16 cellular contexts compared by ENCODE assay signal in the genomic region with DNA sequence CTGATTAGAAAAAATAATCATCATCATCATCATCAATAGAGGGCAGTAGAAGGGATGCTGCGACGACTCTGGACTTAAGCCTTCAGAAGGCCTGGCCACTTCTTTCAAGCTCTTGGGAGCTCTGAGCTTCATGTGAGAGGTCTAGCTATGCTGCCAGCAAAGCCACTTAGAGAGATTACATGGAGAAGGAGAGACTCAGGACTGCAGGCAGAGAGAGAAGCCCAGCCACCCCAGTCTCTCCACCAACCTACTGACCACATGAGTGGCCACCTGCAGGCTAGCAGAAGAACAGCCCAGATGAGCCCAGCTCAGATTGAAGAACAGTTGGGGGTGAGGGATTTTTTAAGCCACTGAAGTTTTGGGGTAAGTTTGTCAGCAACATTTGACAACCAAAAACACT. TPM values are rescaled to one million over a fixed set of nuclear protein-coding genes. Genes with fewer than 3 reads are reported as not detected.
DNase-seq lines count a peak whose midpoint lies in the region; ATAC-seq, FAIRE-seq and TF ChIP-seq lines count a peak whose summit lies in the region.
"Had no signal": no experiment of that assay in that cellular context is flagged by ENCODE, and none has a peak within 500 bp of the region (broad histone marks: within the 10 kb centered on the region; RNA-seq: fewer than 3 reads in every experiment).

No MANE protein-coding gene starts in this region.

- H4K20me1 ChIP-seq in H1 (replicated peaks in 1 of 2; ENCODE audit: control insufficient read depth in 1 of 2, insufficient read depth in 2 of 2, low read length in 2 of 2): no peaks in the 10 kb centered on the region

- H3K27me3 Mint-ChIP-seq in progenitor cell of endocrine pancreas: no peaks in the 10 kb centered on the region
- peaks cover 10% of the 10 kb centered on the region for H3K27me3 Mint-ChIP-seq in activated CD4-positive, alpha-beta T cell treated with anti-CD3 and anti-CD28 coated beads, Interleukin-2, amount 10 ng/mL, durations not matched to agents 24 days and 14 days

- H2BK20ac ChIP-seq in H1 (ENCODE audit: low read length): no peak overlapping the region

- no peak overlapping the region for H4K5ac ChIP-seq in H1 (ENCODE audit: insufficient read length, low read depth, low read length)

- DNase-seq in DMS 273 (lab: John Stamatoyannopoulos, UW; ENCODE audit: unreplicated experiment) (peak; percentile 2), DMS 273 treated with DMSO at 0.1 percent for 48 hours (lab: John Stamatoyannopoulos, UW) (no peak), H1 (ENCODE audit: low read depth in 1 of 2, low spot score in 2 of 2) (no peak), progenitor cell of endocrine pancreas (ENCODE audit: low spot score, unreplicated experiment) (no peak), NCI-H1105 treated with DMSO at 0.1 percent for 48 hours (lab: John Stamatoyannopoulos, UW) (no peak)
- DNase-seq in activated CD4-positive, alpha-beta T cell treated with anti-CD3 and anti-CD28 coated beads, Interleukin-2, amount 10 ng/mL, durations not matched to agents 24 days and 14 days: no peak
- DNase-seq: 8988T; activated naive CD4-positive, alpha-beta T cell treated with anti-CD3 and anti-CD28 coated beads for 36 hours; hippocampal formation; KBM-7; lower lobe of right lung; NCI-H1694 treated with DMSO at 0.1 percent for 48 hours; NCI-H748 treated with DMSO at 0.1 percent for 48 hours; SIG-M5 had no signal

- no peaks in the 10 kb centered on the region for H3K9me3 ChIP-seq in H1 (ENCODE audit: insufficient read depth in 2 of 2, low read depth in 1 of 2, low read length in 1 of 2)
- H3K9me3 ChIP-seq: lower lobe of right lung had no signal

- H3K4me3 Mint-ChIP-seq in progenitor cell of endocrine pancreas (ENCODE audit: low read depth): no peak overlapping the region
- no peak overlapping the region for H3K4me3 Mint-ChIP-seq in activated CD4-positive, alpha-beta T cell treated with anti-CD3 and anti-CD28 coated beads, Interleukin-2, amount 10 ng/mL, durations not matched to agents 24 days and 14 days
- H3K4me3 Mint-ChIP-seq: activated naive CD4-positive, alpha-beta T cell treated with anti-CD3 and anti-CD28 coated beads for 36 hours had no signal

- no peak overlapping the region for H3K27ac Mint-ChIP-seq in progenitor cell of endocrine pancreas
- H3K27ac Mint-ChIP-seq in activated CD4-positive, alpha-beta T cell treated with anti-CD3 and anti-CD28 coated beads, Interleukin-2, amount 10 ng/mL, durations not matched to agents 24 days and 14 days: no peak overlapping the region
- H3K27ac Mint-ChIP-seq: activated naive CD4-positive, alpha-beta T cell treated with anti-CD3 and anti-CD28 coated beads for 36 hours had no signal

- no peak for ATAC-seq in HG02678 (IDR thresholded peaks at IDR 0.05; ENCODE audit: unreplicated experiment)
- ATAC-seq: lower lobe of right lung had no signal

- no peak overlapping the region for H3K27ac ChIP-seq in H1 (ENCODE audit: low read depth, low read length)
- H3K27ac ChIP-seq: lower lobe of right lung had no signal

- H3K27me3 ChIP-seq in H1 (replicated peaks in 1 of 4; ENCODE audit: control insufficient read depth in 3 of 4, extremely low read depth in 1 of 4, insufficient read depth in 3 of 4, low read length in 3 of 4): no peaks in the 10 kb centered on the region

- no peak overlapping the region for H4K8ac ChIP-seq in H1 (ENCODE audit: extremely low read depth, insufficient read depth, low read length)

- no peak overlapping the region for H4K91ac ChIP-seq in H1 (replicated peaks; ENCODE audit: insufficient read length, low read length)

- peaks cover 14% of the 10 kb centered on the region for H3K4me1 Mint-ChIP-seq in progenitor cell of endocrine pancreas (ENCODE audit: low read depth)
- H3K4me1 Mint-ChIP-seq in activated CD4-positive, alpha-beta T cell treated with anti-CD3 and anti-CD28 coated beads, Interleukin-2, amount 10 ng/mL, durations not matched to agents 24 days and 14 days: no peaks in the 10 kb centered on the region

- H2BK12ac ChIP-seq in H1 (ENCODE audit: low read depth, low read length): no peak overlapping the region

- no peak overlapping the region for H3K18ac ChIP-seq in H1 (ENCODE audit: extremely low read depth, low read length)

- no peak overlapping the region for H3K4ac ChIP-seq in H1 (replicated peaks; ENCODE audit: insufficient read length, low read depth, low read length)

- H3K36me3 Mint-ChIP-seq in progenitor cell of endocrine pancreas (ENCODE audit: insufficient read depth): no peaks in the 10 kb centered on the region
- no peaks in the 10 kb centered on the region for H3K36me3 Mint-ChIP-seq in activated CD4-positive, alpha-beta T cell treated with anti-CD3 and anti-CD28 coated beads, Interleukin-2, amount 10 ng/mL, durations not matched to agents 24 days and 14 days (ENCODE audit: low read depth)

- no peak overlapping the region for H3K23ac ChIP-seq in H1 (ENCODE audit: insufficient read length)

- TF ChIP-seq CTCF in H1 (IDR thresholded peaks at IDR 0.05; ENCODE audit: control extremely low read depth in 1 of 3, insufficient read depth in 1 of 3, low read depth in 1 of 3, low read length in 3 of 3) (peak; percentile 39 to 49 (median 44)), progenitor cell of endocrine pancreas (IDR thresholded peaks at IDR 0.05; ENCODE audit: unreplicated experiment) (peak; percentile 14)

- no peak for TF ChIP-seq POLR2A in H1 (IDR thresholded peaks at IDR 0.05; ENCODE audit: control extremely low read depth in 1 of 2, low read depth in 2 of 2, low read length in 2 of 2)

- H3K4me2 ChIP-seq in H1 (ENCODE audit: insufficient read depth in 1 of 2, low read depth in 2 of 2, low read length in 2 of 2): no peak overlapping the region

- FAIRE-seq in H1 (lab: Jason Lieb, UNC): peak; percentile 52

- WGBS in H1 (ENCODE audit: extremely low coverage in 1 of 2, insufficient coverage in 1 of 2, insufficient read length in 1 of 2, insufficient replicate concordance in 2 of 2, low coverage in 1 of 2, low lambda C conversion rate in 2 of 2, missing lambda C conversion rate in 1 of 2), 2 experiments: 86% methylated on average over 2 of the region's 2 CpGs; no CpG with 5 or more reads in 1 of the 2 experiments

- H3K56ac ChIP-seq in H1 (replicated peaks; ENCODE audit: insufficient read length, low read depth, low read length): no peak overlapping the region

- no peaks in the 10 kb centered on the region for H3K36me3 ChIP-seq in H1 (ENCODE audit: control insufficient read depth in 2 of 4, insufficient read depth in 4 of 4, low read length in 3 of 4)
- H3K36me3 ChIP-seq: lower lobe of right lung had no signal

- no peaks in the 10 kb centered on the region for H3K79me1 ChIP-seq in H1 (ENCODE audit: low read depth, low read length)

- peaks cover 0 to under 1% (median 0%) of the 10 kb centered on the region in 4 experiments; a peak in 2 of 7 replicates for H3K4me1 ChIP-seq in H1 (replicated peaks in 1 of 4; ENCODE audit: control insufficient read depth in 3 of 4, insufficient read depth in 4 of 4, low read length in 3 of 4)
- H3K4me1 ChIP-seq: lower lobe of right lung had no signal

- intact Hi-C loops in activated CD4-positive, alpha-beta T cell treated with anti-CD3 and anti-CD28 coated beads, Interleukin-2, amount 10 ng/mL, durations not matched to agents 24 days and 14 days (cut with micrococcal nuclease): no loop called here

- H2AK5ac ChIP-seq in H1 (ENCODE audit: low read depth, low read length): no peak overlapping the region

- peak; percentile 31; the same call in 1 of the 2 replicates for TF ChIP-seq RAD21 in Ishikawa (IDR thresholded peaks at IDR 0.05; ENCODE audit: low read depth)
- TF ChIP-seq RAD21 in H1 (IDR thresholded peaks at IDR 0.05 in 1 of 2, conservative IDR thresholded peaks at IDR 0.05 in 1 of 2; ENCODE audit: low read depth in 2 of 2, low read length in 2 of 2): peak in 1 of 2 experiments; percentile 34; a peak in 2 of 4 replicates

- no peak for TF ChIP-seq EP300 in Ishikawa (IDR thresholded peaks at IDR 0.05; ENCODE audit: borderline replicate concordance)
- no peak for TF ChIP-seq EP300 in H1 (IDR thresholded peaks at IDR 0.05; ENCODE audit: borderline replicate concordance in 1 of 2, low read depth in 2 of 2, low read length in 2 of 2)

- H3K9me3 Mint-ChIP-seq in progenitor cell of endocrine pancreas (ENCODE audit: low read depth): peaks cover 3% of the 10 kb centered on the region
- H3K9me3 Mint-ChIP-seq in activated CD4-positive, alpha-beta T cell treated with anti-CD3 and anti-CD28 coated beads, Interleukin-2, amount 10 ng/mL, durations not matched to agents 24 days and 14 days: no peaks in the 10 kb centered on the region
- H3K9me3 Mint-ChIP-seq: activated naive CD4-positive, alpha-beta T cell treated with anti-CD3 and anti-CD28 coated beads for 36 hours had no signal

- no peak overlapping the region for H2BK120ac ChIP-seq in H1 (replicated peaks; ENCODE audit: low read depth, low read length)

- POLR2A ChIA-PET in H1 (lab: Charles Lee; ENCODE audit: partially characterized antibody): no interaction called here

- CTCF ChIA-PET in H1 (lab: Charles Lee; ENCODE audit: partially characterized antibody): interaction anchor here (0.6 to 2.2 kb wide), 27 partner anchors 9 to 212 kb away, joined by 3 to 17 read pairs (median 3); no protein-coding TSS in a partner anchor

- no peak overlapping the region for H2BK5ac ChIP-seq in H1 (ENCODE audit: low read depth, low read length)

- no peak overlapping the region for H2AFZ ChIP-seq in H1 (ENCODE audit: low read length)

- H3K79me2 ChIP-seq in H1 (ENCODE audit: control insufficient read depth in 1 of 2, insufficient read depth in 2 of 2, low read length in 2 of 2): no peaks in the 10 kb centered on the region

- H2BK15ac ChIP-seq in H1 (ENCODE audit: low read length): no peak overlapping the region

- H3K23me2 ChIP-seq in H1 (ENCODE audit: low read depth, low read length): no peaks in the 10 kb centered on the region

- no peak overlapping the region for H3K9ac ChIP-seq in H1 (replicated peaks in 1 of 4; ENCODE audit: extremely low read depth in 1 of 4, low read depth in 3 of 4, low read length in 3 of 4)

- no peak overlapping the region for H3K4me3 ChIP-seq in H1 (ENCODE audit: extremely low read depth in 1 of 4, insufficient read depth in 2 of 4, low read depth in 3 of 4, low read length in 4 of 4)
- H3K4me3 ChIP-seq: lower lobe of right lung had no signal

- H3K14ac ChIP-seq in H1 (ENCODE audit: insufficient read length): no peak overlapping the region

RNA-seq across cellular contexts. Expression of a gene that starts 17.1 kb away (rescaled TPM):
- 1.7 and 1.9 TPM in 2 replicates for total RNA-seq in H1 (2021; fragmentation: NEBNext Ultra II Directional; extraction: Animal tissue kit (Norgen Biotek cat#: 25700))
- 1.2 and 1.5 TPM in 2 replicates for polyA plus RNA-seq in H1 (2011; rRNA removed)
- 1.8 TPM for polyA plus RNA-seq in H1 (2011; cell fraction: cytosol; rRNA removed)
- polyA plus RNA-seq in H1 (2011; cell fraction: nucleus; rRNA removed): 0.64 TPM
- 2.0 to 2.7 TPM (median 2.5 TPM) in 4 replicates for polyA plus RNA-seq in H1 (2012, experiment 1 of 2)
- 0.43 TPM for polyA plus RNA-seq in H1 (2012, experiment 2 of 2)
- polyA plus RNA-seq in H1 (2013, experiment 1 of 2): 2.6 TPM
- polyA plus RNA-seq in H1 (2013, experiment 2 of 2): 2.7 TPM
- polyA minus RNA-seq in H1 (2011; rRNA and poly(A)+ RNA removed): 1.9 and 3.8 TPM in 2 replicates
- polyA minus RNA-seq in H1 (2011; cell fraction: cytosol; rRNA and poly(A)+ RNA removed): 2.2 TPM
- polyA minus RNA-seq in H1 (2011; cell fraction: nucleus; rRNA and poly(A)+ RNA removed): 0.50 TPM
- 7.3 and 8.6 TPM in 2 replicates for total RNA-seq in progenitor cell of endocrine pancreas
- not detected in 2 replicates for total RNA-seq in activated CD4-positive, alpha-beta T cell treated with anti-CD3 and anti-CD28 coated beads, Interleukin-2, amount 10 ng/mL, durations not matched to agents 24 days and 14 days
- total RNA-seq: activated naive CD4-positive, alpha-beta T cell treated with anti-CD3 and anti-CD28 coated beads for 36 hours had no signal
